ENCODE assay signal across 8 cellular contexts in the genomic region with DNA sequence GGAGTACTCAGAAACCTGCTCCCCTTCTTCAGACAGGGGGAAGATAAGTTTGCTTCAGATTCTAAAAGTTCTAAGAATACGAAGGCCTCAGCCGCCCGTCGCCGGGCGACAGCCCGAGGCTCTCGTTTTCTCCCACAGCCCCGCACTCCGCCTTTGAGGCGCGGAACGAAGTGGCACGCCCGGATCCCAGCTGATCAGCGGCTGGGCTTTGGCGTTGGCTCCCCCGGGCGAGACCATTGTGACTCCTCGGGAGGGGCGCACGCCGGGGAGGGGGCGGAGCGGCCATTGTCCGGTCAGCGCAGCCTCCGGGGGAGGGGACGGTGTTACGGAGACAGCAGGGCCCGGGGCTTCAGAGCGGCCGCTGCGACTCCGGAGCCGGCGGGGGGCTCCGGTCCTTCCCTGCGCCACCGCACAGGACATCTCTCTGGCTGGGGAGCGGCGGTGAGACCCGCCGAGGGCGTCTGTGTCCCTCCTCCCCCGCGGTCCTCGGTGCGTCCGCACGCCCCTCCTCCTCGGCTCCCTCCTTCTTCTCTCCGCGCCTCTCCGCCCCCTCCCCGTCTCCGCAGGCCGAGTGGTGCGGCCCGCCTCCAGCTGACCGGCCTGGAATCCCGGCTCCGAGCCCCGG. TPM values are rescaled to one million over a fixed set of nuclear protein-coding genes. Genes with fewer than 3 reads are reported as not detected.
A peak's percentile ranks its signal among the peaks of the same experiment; 100 is the strongest.
DNase-seq lines count a peak whose midpoint lies in the region; ATAC-seq and TF ChIP-seq lines count a peak whose summit lies in the region.

A gene with protein sequence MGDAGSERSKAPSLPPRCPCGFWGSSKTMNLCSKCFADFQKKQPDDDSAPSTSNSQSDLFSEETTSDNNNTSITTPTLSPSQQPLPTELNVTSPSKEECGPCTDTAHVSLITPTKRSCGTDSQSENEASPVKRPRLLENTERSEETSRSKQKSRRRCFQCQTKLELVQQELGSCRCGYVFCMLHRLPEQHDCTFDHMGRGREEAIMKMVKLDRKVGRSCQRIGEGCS (plus strand): TSS at position 551 of the 625 bp plus-strand sequence. CDS start 219 bp downstream, outside the sequence.

- in situ Hi-C loops in GM13976 (cut with MboI; ENCODE audit: low sequenced_read_pairs, unreplicated experiment) (no loop called here), transverse colon (cut with MboI; ENCODE audit: low pct_ligation_motif_present in 1 of 4, low pct_unique_long_range_greater_than_20kb in 1 of 4, low sequenced_read_pairs in 3 of 4) (no loop called here)

- peak within 1 kb of the TSS; percentile 44 to 97 (median 90) for H3K4me3 ChIP-seq in adrenal gland
- peak within 1 kb of the TSS; percentile 59 to 96 (median 86) for H3K4me3 ChIP-seq in heart left ventricle
- H3K4me3 ChIP-seq in transverse colon, result peak within 1 kb of the TSS; percentile 76 to 99 (median 92)

- H3K9me3 ChIP-seq in adrenal gland (replicated peaks in 1 of 3), result no peaks in the 10 kb centered on the region
- no peaks in the 10 kb centered on the region for H3K9me3 ChIP-seq in heart left ventricle
- no peaks in the 10 kb centered on the region for H3K9me3 ChIP-seq in transverse colon

- peak; percentile 77 for ATAC-seq in HG02870 (IDR thresholded peaks at IDR 0.05; ENCODE audit: unreplicated experiment)
- peak; percentile 95 to 97 (median 96) for ATAC-seq in heart left ventricle

- TF ChIP-seq CTCF in GM13976 (IDR thresholded peaks at IDR 0.05; ENCODE audit: borderline replicate concordance, control extremely low read depth, extremely low read depth, insufficient read depth, missing control alignments) (no peak), adrenal gland (IDR thresholded peaks at IDR 0.05) (peak in 1 of 6 experiments; percentile 9), heart left ventricle (IDR thresholded peaks at IDR 0.05) (no peak), transverse colon (IDR thresholded peaks at IDR 0.05) (peak in 2 of 5 experiments; percentile 9 to 25)

- DNase-seq in GM13976 (ENCODE audit: low spot score) (peak; percentile 96), NCI-H146 (lab: John Stamatoyannopoulos, UW) (peak; percentile 99), T-helper 1 cell (peak; percentile 82 to 96 (median 86)), adrenal gland (peak; percentile 95 to 98 (median 97)), heart left ventricle (peak; percentile 98), pons (ENCODE audit: low spot score) (peak; percentile 97), transverse colon (peak; percentile 97)

- H3K4me1 ChIP-seq in adrenal gland (replicated peaks in 1 of 2) (peaks cover 24 to 48% of the 10 kb centered on the region in 2 donors), heart left ventricle (peaks cover 7 to 50% (median 38%) of the 10 kb centered on the region in 12 donors), transverse colon (peaks cover 32 to 52% (median 47%) of the 10 kb centered on the region in 4 donors)

- 0 to 3% (median 1%) methylated on average over 17 to 64 of the region's 64 CpGs for WGBS in adrenal gland, 4 donors
- 0 to 1% (median 0%) methylated on average over 9 to 64 of the region's 64 CpGs for WGBS in heart left ventricle, 4 donors
- 0% methylated on average over 41 of the region's 64 CpGs; no CpG with 5 or more reads in 1 of the 2 donors for WGBS in transverse colon (ENCODE audit: low coverage in 1 of 2), 2 donors

- H3K27me3 ChIP-seq in adrenal gland, result no peaks in the 10 kb centered on the region
- H3K27me3 ChIP-seq in heart left ventricle, result no peaks in the 10 kb centered on the region
- H3K27me3 ChIP-seq in transverse colon, result no peaks in the 10 kb centered on the region

- peak in 1 of 2 donors; percentile 3 for TF ChIP-seq POLR2A in adrenal gland (IDR thresholded peaks at IDR 0.05)
- peak in 1 of 2 donors; percentile 30 for TF ChIP-seq POLR2A in heart left ventricle (IDR thresholded peaks at IDR 0.05)
- peak; percentile 48 for TF ChIP-seq POLR2A in transverse colon (IDR thresholded peaks at IDR 0.05)

- H3K36me3 ChIP-seq in adrenal gland (replicated peaks in 1 of 2), result no peaks in the 10 kb centered on the region
- H3K36me3 ChIP-seq in heart left ventricle, result no peaks in the 10 kb centered on the region
- H3K36me3 ChIP-seq in transverse colon, result no peaks in the 10 kb centered on the region

- H3K27ac ChIP-seq in adrenal gland (peak within 1 kb of the TSS; percentile 90 to 100 (median 97)), heart left ventricle (peak within 1 kb of the TSS; percentile 84 to 100 (median 98)), transverse colon (peak within 1 kb of the TSS; percentile 95 to 99 (median 97))

- intact Hi-C loops in adrenal gland (cut with DNase I) (loop anchor here in 1 of 2 donors (2.0 kb wide), 1 partner anchor 28 kb away; no protein-coding TSS in a partner anchor), heart left ventricle (cut with DNase I) (no loop called here), transverse colon (cut with DNase I; ENCODE audit: low total_unique reads) (loop anchor here (10.0 kb wide), 1 partner anchor 46 kb away; no protein-coding TSS in a partner anchor)

- no peak for TF ChIP-seq EP300 in transverse colon (IDR thresholded peaks at IDR 0.05; ENCODE audit: low read depth)

RNA-seq across cellular contexts. Expression of the gene that starts here (rescaled TPM):
- total RNA-seq in adrenal gland (100 to 1,000 TPM in 1 of 8 donors, 10 to 100 TPM in 7; 21.4 to 127 (median 62.2) TPM), heart left ventricle (100 to 1,000 TPM in 5 of 9 donors, 10 to 100 TPM in 4; 36.0 to 114 (median 100) TPM), transverse colon (10 to 100 TPM; 20.5 to 83.4 (median 36.5) TPM)
- polyA plus RNA-seq in adrenal gland (100 to 1,000 TPM in 1 of 3 donors, 10 to 100 TPM in 2; 21.6 to 163 (median 28.4) TPM), heart left ventricle (10 to 100 TPM; 29.1 to 83.2 TPM)

Comparison
In these comparisons a context has a peak if more than half of its experiments do, and no peak if none do; other contexts are left out.
1. Peak in every context shown above with its lines: DNase-seq, ATAC-seq, H3K4me3 ChIP-seq and H3K27ac ChIP-seq.